Comparison of ENCODE assay signal across 8 cellular contexts in genomic region chr17:81911277-81911961, GRCh38. TPM values are rescaled to one million over a fixed set of nuclear protein-coding genes. Genes with fewer than 3 reads are reported as not detected.
DNase-seq lines count a peak whose midpoint lies in the region; ATAC-seq, FAIRE-seq and TF ChIP-seq lines count a peak whose summit lies in the region.

Gene PCYT2, minus strand, starts transcription at chr17:81911399. Its CDS starts 44 bp downstream, at chr17:81911355.

- no peaks in the 10 kb centered on the region for H3K27me3 Mint-ChIP-seq in astrocyte (ENCODE audit: low read depth, unreplicated experiment)

- H2AFZ ChIP-seq in astrocyte (ENCODE audit: low read depth, low read length) = peak within 1 kb of the TSS; percentile 62

- H3K4me2 ChIP-seq in astrocyte (ENCODE audit: low read length) = peak within 1 kb of the TSS; percentile 88

- peaks cover 61% of the 10 kb centered on the region for H4K20me1 ChIP-seq in astrocyte (ENCODE audit: insufficient read depth, low read length)

- TF ChIP-seq CTCF in GM13976 (IDR thresholded peaks at IDR 0.05; ENCODE audit: borderline replicate concordance, control extremely low read depth, extremely low read depth, insufficient read depth, missing control alignments) = no peak
- TF ChIP-seq CTCF in astrocyte (IDR thresholded peaks at IDR 0.05; ENCODE audit: insufficient read depth, low read depth, low read length) = no peak

- H3K36me3 Mint-ChIP-seq in astrocyte (ENCODE audit: low read depth, unreplicated experiment) = peaks cover 12% of the 10 kb centered on the region

- ATAC-seq in HG02885 (IDR thresholded peaks at IDR 0.05; ENCODE audit: poor library complexity, unreplicated experiment) = peak; percentile 80

- H3K9me3 ChIP-seq in astrocyte (ENCODE audit: insufficient read depth, low read depth, low read length) = no peaks in the 10 kb centered on the region

- H3K4me1 Mint-ChIP-seq in astrocyte (ENCODE audit: low read depth, unreplicated experiment) = peaks cover 2% of the 10 kb centered on the region

- H3K4me3 Mint-ChIP-seq in astrocyte (ENCODE audit: unreplicated experiment) = peak within 1 kb of the TSS; percentile 90

- H3K27me3 ChIP-seq in astrocyte (ENCODE audit: insufficient read depth, low read length) = no peaks in the 10 kb centered on the region

- peak within 1 kb of the TSS; percentile 72 for H3K9ac ChIP-seq in astrocyte (ENCODE audit: low read length)

- H3K9me3 Mint-ChIP-seq in astrocyte (ENCODE audit: unreplicated experiment) = peaks cover 1% of the 10 kb centered on the region

- H3K4me1 ChIP-seq in astrocyte (ENCODE audit: insufficient read depth, low read length) = peaks cover 10% of the 10 kb centered on the region

- no peak within 1 kb of the TSS for H3K27ac ChIP-seq in astrocyte (ENCODE audit: low read depth, low read length)

- DNase-seq in GM13976 (ENCODE audit: low spot score) (peak; percentile 100), NCI-H2029 (lab: John Stamatoyannopoulos, UW) (peak; percentile 89), T-helper 9 cell (peak; percentile 92), astrocyte (ENCODE audit: low read depth) (peak; percentile 51), hepatic stellate cell (ENCODE audit: low spot score) (peak; percentile 99), retina (peak; percentile 62), OCI-M2 (lab: John Stamatoyannopoulos, UW; ENCODE audit: unreplicated experiment) (no peak)

- peaks cover 6% of the 10 kb centered on the region for H3K36me3 ChIP-seq in astrocyte (ENCODE audit: insufficient read depth, low read length)

- H3K4me3 ChIP-seq in astrocyte (ENCODE audit: insufficient read depth, low read depth, low read length) = peak within 1 kb of the TSS; percentile 61

- in situ Hi-C loops in GM13976 (cut with MboI; ENCODE audit: low sequenced_read_pairs, unreplicated experiment) = no loop called here

- no peak for FAIRE-seq in astrocyte (lab: Jason Lieb, UNC)

- peak within 1 kb of the TSS; percentile 53 for H3K27ac Mint-ChIP-seq in astrocyte (ENCODE audit: unreplicated experiment)

- H3K79me2 ChIP-seq in astrocyte (ENCODE audit: insufficient read depth, low read length) = peaks cover 20% of the 10 kb centered on the region

RNA-seq across cellular contexts. Expression of gene PCYT2, which starts in this region (rescaled TPM):
- total RNA-seq in astrocyte = 26.0 and 31.6 TPM in 2 replicates
